Comparison of ENCODE assay signal across 16 cellular contexts in the genomic region with DNA sequence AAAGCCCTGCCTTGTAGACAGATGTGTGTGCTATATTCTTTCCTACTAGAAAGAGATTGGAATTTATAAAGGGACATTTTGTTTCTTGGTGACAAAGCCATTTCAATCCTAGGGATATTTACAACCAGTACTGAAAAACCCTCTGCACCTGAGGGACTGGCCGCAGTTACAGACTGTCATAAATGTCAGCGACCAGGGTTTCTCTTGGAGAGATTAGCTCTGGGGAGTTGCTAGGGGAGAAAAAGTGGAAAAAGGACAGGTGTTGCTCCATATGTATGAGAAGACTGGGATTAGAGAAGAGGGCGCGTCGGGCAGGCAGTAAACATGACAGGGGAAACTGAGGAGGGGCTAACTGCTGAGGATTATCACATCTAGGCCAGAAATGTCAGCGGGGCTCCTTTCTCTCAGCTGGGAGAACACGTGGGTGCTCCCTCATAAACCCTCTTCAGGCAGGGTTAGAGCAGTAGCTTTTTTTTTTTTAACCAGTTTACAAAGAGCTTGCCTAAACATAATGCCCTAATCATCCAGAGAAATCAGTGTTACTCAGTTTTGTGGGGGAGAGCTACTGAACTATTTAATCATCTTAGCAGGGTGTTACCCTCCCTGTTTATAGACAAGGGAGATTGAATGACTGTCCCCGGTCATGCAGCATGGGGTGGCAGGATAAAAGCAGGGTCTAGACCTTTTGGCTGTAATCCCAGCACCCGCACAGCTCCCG. TPM values are rescaled to one million over a fixed set of nuclear protein-coding genes. Genes with fewer than 3 reads are reported as not detected.
DNase-seq lines count a peak whose midpoint lies in the region; ATAC-seq, FAIRE-seq and TF ChIP-seq lines count a peak whose summit lies in the region.
"Had no signal": no experiment of that assay in that cellular context is flagged by ENCODE, and none has a peak within 500 bp of the region (broad histone marks: within the 10 kb centered on the region; RNA-seq: fewer than 3 reads in every experiment).

No MANE protein-coding gene starts in this region.

- H3K27ac ChIP-seq in WERI-Rb-1 (peak overlapping the region; percentile 84), small intestine (ENCODE audit: low read depth in 1 of 2, low read length in 1 of 2) (peak overlapping the region; percentile 64 to 67)
- H3K27ac ChIP-seq: BLaER1, SJSA1, tibial artery had no signal

- peak; percentile 52 for ATAC-seq in mucosa of descending colon
- ATAC-seq in GM21515 (IDR thresholded peaks at IDR 0.05; ENCODE audit: unreplicated experiment) = no peak
- ATAC-seq in HG03097 (IDR thresholded peaks at IDR 0.05; ENCODE audit: low FRiP score, unreplicated experiment) = no peak
- ATAC-seq: activated CD4-positive, alpha-beta T cell treated with anti-CD3 and anti-CD28 coated beads for 36 hours; natural killer cell had no signal

- H3K27me3 ChIP-seq in WERI-Rb-1 (ENCODE audit: insufficient read depth, low read depth, severe bottlenecking) (no peaks in the 10 kb centered on the region), small intestine (ENCODE audit: control insufficient read depth in 2 of 2, insufficient read depth in 2 of 2, low read length in 2 of 2) (no peaks in the 10 kb centered on the region)
- H3K27me3 ChIP-seq: BLaER1, SJSA1, tibial artery had no signal

- no peaks in the 10 kb centered on the region for H3K9me3 ChIP-seq in WERI-Rb-1 (ENCODE audit: severe bottlenecking)
- no peaks in the 10 kb centered on the region for H3K9me3 ChIP-seq in mucosa of descending colon
- H3K9me3 ChIP-seq in small intestine (ENCODE audit: control insufficient read depth, low read depth) = no peaks in the 10 kb centered on the region
- H3K9me3 ChIP-seq: BLaER1, SJSA1, tibial artery had no signal

- WGBS in small intestine, 3 donors = 18 to 53% (median 31%) methylated on average over 10 of the region's 10 CpGs

- DNase-seq in NCI-H146 treated with DMSO at 0.1 percent for 48 hours (lab: John Stamatoyannopoulos, UW; ENCODE audit: unreplicated experiment) (peak; percentile 30), WERI-Rb-1 (peak; percentile 91), mucosa of descending colon (no peak), small intestine (peak; percentile 34), NCI-H1694 treated with DMSO at 0.1 percent for 48 hours (lab: John Stamatoyannopoulos, UW) (no peak)
- DNase-seq: activated CD4-positive, alpha-beta T cell treated with anti-CD3 and anti-CD28 coated beads for 36 hours; activated naive CD4-positive, alpha-beta T cell treated with anti-CD3 and anti-CD28 coated beads for 36 hours; DND-41; natural killer cell; NCI-H1694; stimulated activated CD4-positive, alpha-beta T cell treated with anti-CD3 and anti-CD28 coated beads, Interleukin-2, amount 100 ng/mL, for 48 hours; tibial artery had no signal

- H3K4me3 ChIP-seq in WERI-Rb-1 (ENCODE audit: low read depth, low read length) = peak overlapping the region; percentile 28; the same call in 1 of the 2 replicates
- no peak overlapping the region for H3K4me3 ChIP-seq in mucosa of descending colon
- no peak overlapping the region for H3K4me3 ChIP-seq in small intestine (ENCODE audit: low read depth in 1 of 2, low read length in 2 of 2)
- H3K4me3 ChIP-seq: BLaER1, SJSA1, tibial artery had no signal

- intact Hi-C loops in mucosa of descending colon (cut with DNase I, micrococcal nuclease) = no loop called here

- TF ChIP-seq CTCF in WERI-Rb-1 (IDR thresholded peaks at IDR 0.05; ENCODE audit: low read depth, low read length) (no peak), mucosa of descending colon (IDR thresholded peaks at IDR 0.05) (no peak)

- no peak for FAIRE-seq in small intestine (lab: Jason Lieb, UNC)

- H3K4me1 ChIP-seq in mucosa of descending colon (ENCODE audit: low read depth) (peaks cover 16% of the 10 kb centered on the region), small intestine (ENCODE audit: control insufficient read depth in 2 of 2, insufficient read depth in 1 of 2, low read depth in 1 of 2, low read length in 1 of 2) (peaks cover 2% of the 10 kb centered on the region in 2 donors)

- no peaks in the 10 kb centered on the region for H3K36me3 ChIP-seq in WERI-Rb-1
- H3K36me3 ChIP-seq in mucosa of descending colon (ENCODE audit: low read depth) = no peaks in the 10 kb centered on the region
- H3K36me3 ChIP-seq in small intestine (ENCODE audit: control insufficient read depth in 2 of 2, insufficient read depth in 2 of 2, low read length in 2 of 2) = no peaks in the 10 kb centered on the region
- H3K36me3 ChIP-seq: BLaER1, SJSA1, tibial artery had no signal

RNA-seq across cellular contexts. Expression of gene ELAPOR1, which starts 35.1 kb away (rescaled TPM):
- total RNA-seq in mucosa of descending colon = 100 to 1,000 TPM in 2 of 3 donors, 10 to 100 TPM in 1; 30.6 to 119 (median 107) TPM
- 10 to 100 TPM in 1 of 3 donors, 1 to 10 TPM in 2; 3.8 to 75.3 (median 5.9) TPM for polyA plus RNA-seq in small intestine

RNA-seq across cellular contexts. Expression of gene TMEM167B, which starts 58.4 kb away (rescaled TPM):
- total RNA-seq in mucosa of descending colon = 10 to 100 TPM; 38.5 to 48.1 (median 45.9) TPM
- polyA plus RNA-seq in small intestine = 10 to 100 TPM; 11.4 to 18.1 (median 16.2) TPM

Comparison
In these comparisons a context has a peak if more than half of its experiments do, and no peak if none do; other contexts are left out.
1. DNase-seq: peak in NCI-H146 treated with DMSO at 0.1 percent for 48 hours (single experiment), WERI-Rb-1 (single experiment) and small intestine (single experiment); none in mucosa of descending colon (0 of 3) and NCI-H1694 treated with DMSO at 0.1 percent for 48 hours (single experiment).